In genomic region chr12:118103601-118104382, GRCh38 we compare ENCODE assay signal across 1 cellular context.
TF ChIP-seq lines count a peak whose summit lies in the region.

VSIG10 (minus strand) TSS chr12:118104011; CDS start chr12:118103671, 340 bp downstream.

TF ChIP-seq in HepG2, 621 proteins besides CTCF, POLR2A, EP300 and RAD21 (continued from another document and continues in another):
- TF ChIP-seq CCDC6 (CRISPR knock-in tag; IDR thresholded peaks at IDR 0.05) = 0 out of 2 replicates have a peak, but pooled peaks have one; percentile 16
- TF ChIP-seq ARNT (IDR thresholded peaks at IDR 0.05) = no peak
- TF ChIP-seq ZNF124 (CRISPR knock-in tag; IDR thresholded peaks at IDR 0.05) = no peak
- no peak for TF ChIP-seq ZNF44 (CRISPR knock-in tag; IDR thresholded peaks at IDR 0.05)
- TF ChIP-seq FUBP1 (CRISPR knock-in tag; IDR thresholded peaks at IDR 0.05; ENCODE audit: borderline replicate concordance) = no peak
- 0 out of 2 replicates have a peak, but pooled peaks have one; percentile 39 for TF ChIP-seq ZNF20 (CRISPR knock-in tag; IDR thresholded peaks at IDR 0.05)
- no peak for TF ChIP-seq TFE3 (CRISPR knock-in tag; IDR thresholded peaks at IDR 0.05)
- peak; percentile 22; the same call in 1 of the 2 replicates for TF ChIP-seq ZNF770 (CRISPR knock-in tag; IDR thresholded peaks at IDR 0.05)
- TF ChIP-seq SP1 (IDR thresholded peaks at IDR 0.05) = no peak
- no peak for TF ChIP-seq SP1 (CRISPR knock-in tag; IDR thresholded peaks at IDR 0.05)
- TF ChIP-seq ZNF883 (CRISPR knock-in tag; IDR thresholded peaks at IDR 0.05; ENCODE audit: not compliant biosample characterization) = peak; percentile 74
- no peak for TF ChIP-seq ZNF468 (CRISPR knock-in tag; IDR thresholded peaks at IDR 0.05)
- no peak for TF ChIP-seq SMAD9 (CRISPR knock-in tag; IDR thresholded peaks at IDR 0.05)
- TF ChIP-seq ZNF382 (CRISPR knock-in tag; IDR thresholded peaks at IDR 0.05; ENCODE audit: borderline replicate concordance) = no peak
- no peak for TF ChIP-seq BCLAF1 (IDR thresholded peaks at IDR 0.05)
- TF ChIP-seq TFDP2 (CRISPR knock-in tag; IDR thresholded peaks at IDR 0.05) = peak; percentile 88
- TF ChIP-seq POGK (CRISPR knock-in tag; conservative IDR thresholded peaks at IDR 0.05) = 0 out of 2 replicates have a peak, but pooled peaks have one; percentile 64
- no peak for TF ChIP-seq HMG20B (CRISPR knock-in tag; conservative IDR thresholded peaks at IDR 0.05)
- no peak for TF ChIP-seq NCOA5 (CRISPR knock-in tag; IDR thresholded peaks at IDR 0.05)
- peak; percentile 82; the same call in 1 of the 2 replicates for TF ChIP-seq SKIL (CRISPR knock-in tag; IDR thresholded peaks at IDR 0.05; ENCODE audit: borderline replicate concordance)
- TF ChIP-seq NFKB2 (CRISPR knock-in tag; IDR thresholded peaks at IDR 0.05; ENCODE audit: borderline replicate concordance) = peak; percentile 39; the same call in 1 of the 2 replicates
- no peak for TF ChIP-seq LBX2 (CRISPR knock-in tag; IDR thresholded peaks at IDR 0.05; ENCODE audit: borderline replicate concordance)
- peak; percentile 85 for TF ChIP-seq GABPB1 (CRISPR knock-in tag; IDR thresholded peaks at IDR 0.05)
- no peak for TF ChIP-seq ZNF550 (CRISPR knock-in tag; IDR thresholded peaks at IDR 0.05; ENCODE audit: borderline replicate concordance)
- peak; percentile 55; the same call in 1 of the 2 replicates for TF ChIP-seq MXD4 (CRISPR knock-in tag; IDR thresholded peaks at IDR 0.05)
- TF ChIP-seq NONO (IDR thresholded peaks at IDR 0.05) = no peak
- TF ChIP-seq NONO (CRISPR knock-in tag; conservative IDR thresholded peaks at IDR 0.05) = peak; percentile 45
- no peak for TF ChIP-seq RFX1 (IDR thresholded peaks at IDR 0.05)
- TF ChIP-seq SETDB1 (CRISPR knock-in tag; IDR thresholded peaks at IDR 0.05; ENCODE audit: borderline replicate concordance) = no peak
- TF ChIP-seq ZNF354B (CRISPR knock-in tag; IDR thresholded peaks at IDR 0.05) = no peak
- no peak for TF ChIP-seq BRF2 (CRISPR knock-in tag; IDR thresholded peaks at IDR 0.05)
- no peak for TF ChIP-seq KAT2B (IDR thresholded peaks at IDR 0.05; ENCODE audit: borderline replicate concordance, low read depth, low read length)
- TF ChIP-seq TAF15 (IDR thresholded peaks at IDR 0.05; ENCODE audit: low read depth, low read length, poor library complexity, severe bottlenecking) = peak; percentile 21
- TF ChIP-seq IRF9 (CRISPR knock-in tag; IDR thresholded peaks at IDR 0.05; ENCODE audit: borderline replicate concordance) = no peak
- TF ChIP-seq KMT2B (CRISPR knock-in tag; IDR thresholded peaks at IDR 0.05) = no peak; the same call in 1 of the 2 replicates
- no peak for TF ChIP-seq SIX1 (CRISPR knock-in tag; IDR thresholded peaks at IDR 0.05; ENCODE audit: borderline replicate concordance)
- peak; percentile 64 for TF ChIP-seq HOXA5 (CRISPR knock-in tag; IDR thresholded peaks at IDR 0.05)
- TF ChIP-seq EED (CRISPR knock-in tag; IDR thresholded peaks at IDR 0.05) = no peak
- TF ChIP-seq ZNF563 (CRISPR knock-in tag; IDR thresholded peaks at IDR 0.05) = peak; percentile 61; the same call in 1 of the 2 replicates
- 0 out of 2 replicates have a peak, but pooled peaks have one; percentile 18 for TF ChIP-seq DMAP1 (CRISPR knock-in tag; IDR thresholded peaks at IDR 0.05)
- no peak for TF ChIP-seq ATF7 (IDR thresholded peaks at IDR 0.05)
- no peak for TF ChIP-seq ATF7 (CRISPR knock-in tag; IDR thresholded peaks at IDR 0.05)
- no peak for TF ChIP-seq HHEX (CRISPR knock-in tag; IDR thresholded peaks at IDR 0.05)
- no peak for TF ChIP-seq ZFP36 (IDR thresholded peaks at IDR 0.05; ENCODE audit: borderline replicate concordance, low read depth, low read length, partially characterized antibody)
- no peak for TF ChIP-seq MLXIP (CRISPR knock-in tag; IDR thresholded peaks at IDR 0.05; ENCODE audit: borderline replicate concordance)
- TF ChIP-seq ZFP37 (CRISPR knock-in tag; IDR thresholded peaks at IDR 0.05; ENCODE audit: borderline replicate concordance) = 0 out of 2 replicates have a peak, but pooled peaks have one; percentile 27
